Comparison of ENCODE assay signal across 8 cellular contexts in genomic region chr1:227728892-227729143, GRCh38. TPM values are rescaled to one million over a fixed set of nuclear protein-coding genes. Genes with fewer than 3 reads are reported as not detected.
DNase-seq lines count a peak whose midpoint lies in the region; ATAC-seq and TF ChIP-seq lines count a peak whose summit lies in the region.

No MANE protein-coding gene starts in this region.

- H3K27me3 ChIP-seq in BE2C, result peaks cover 5% of the 10 kb centered on the region; the same call in 1 of the 2 replicates

- DNase-seq in BE2C, result no peak
- no peak for DNase-seq in cardiac fibroblast (ENCODE audit: low read depth in 2 of 2)
- DNase-seq in NK-92 (lab: John Stamatoyannopoulos, UW; ENCODE audit: unreplicated experiment), result no peak
- no peak for DNase-seq in C1 segment of cervical spinal cord (lab: John Stamatoyannopoulos, UW)

- TF ChIP-seq CTCF in BE2C (IDR thresholded peaks at IDR 0.05; ENCODE audit: low read depth, low read length) (no peak), cardiac fibroblast (IDR thresholded peaks at IDR 0.05; ENCODE audit: low read depth, low read length) (no peak)

- peak overlapping the region; percentile 53 for H3K4me3 ChIP-seq in BE2C (ENCODE audit: low read depth, low read length)
- peak overlapping the region; percentile 51 to 65 for H3K4me3 ChIP-seq in cardiac fibroblast (replicated peaks in 1 of 2; ENCODE audit: low read depth in 2 of 2, low read length in 2 of 2)
- H3K4me3 ChIP-seq in mesodermal cell (ENCODE audit: extremely low read depth, insufficient read depth, low read length, poor library complexity, severe bottlenecking), result peak overlapping the region; percentile 42

- ATAC-seq in HG03139 (IDR thresholded peaks at IDR 0.05; ENCODE audit: unreplicated experiment) (peak; percentile 2), GM21786 (IDR thresholded peaks at IDR 0.05; ENCODE audit: unreplicated experiment) (no peak), HG02970 (IDR thresholded peaks at IDR 0.05; ENCODE audit: low FRiP score, unreplicated experiment) (no peak)

- H3K4me1 ChIP-seq in BE2C, result peaks cover 5% of the 10 kb centered on the region
- peaks cover 15% of the 10 kb centered on the region for H3K4me1 ChIP-seq in mesodermal cell (ENCODE audit: control insufficient read depth, insufficient read depth, low read length, poor library complexity, severe bottlenecking)

- H3K36me3 ChIP-seq in BE2C (peaks cover 26% of the 10 kb centered on the region), mesodermal cell (ENCODE audit: control insufficient read depth, insufficient read depth, low read length) (peaks cover 31% of the 10 kb centered on the region)

- H3K9me3 ChIP-seq in BE2C (0 out of 2 replicates have a peak, but pooled peaks cover 3% of the 10 kb centered on the region), mesodermal cell (ENCODE audit: control insufficient read depth, low read length) (peaks cover 9% of the 10 kb centered on the region)

- no peak overlapping the region for H3K27ac ChIP-seq in mesodermal cell (ENCODE audit: low read depth, low read length, severe bottlenecking)

- WGBS in mesodermal cell (ENCODE audit: insufficient coverage in 2 of 2), 2 experiments, result 13 to 31% methylated on average over 9 to 11 of the region's 11 CpGs

RNA-seq across cellular contexts. Expression of gene JMJD4, which starts 6.3 kb away (rescaled TPM):
- 38.7 TPM for polyA plus RNA-seq in BE2C (2012; ENCODE audit: insufficient read depth, insufficient read length, low read depth)
- polyA plus RNA-seq in mesodermal cell (2013, experiment 1 of 2), result 12.1 TPM
- polyA plus RNA-seq in mesodermal cell (2013, experiment 2 of 2), result 12.1 TPM

RNA-seq across cellular contexts. Expression of gene SNAP47, which starts 6.4 kb away (rescaled TPM):
- 104 TPM for polyA plus RNA-seq in BE2C (2012; ENCODE audit: insufficient read depth, insufficient read length, low read depth)
- 34.9 TPM for polyA plus RNA-seq in mesodermal cell (2013, experiment 1 of 2)
- 30.3 TPM for polyA plus RNA-seq in mesodermal cell (2013, experiment 2 of 2)
